8 cellular contexts compared by ENCODE assay signal in the genomic region with DNA sequence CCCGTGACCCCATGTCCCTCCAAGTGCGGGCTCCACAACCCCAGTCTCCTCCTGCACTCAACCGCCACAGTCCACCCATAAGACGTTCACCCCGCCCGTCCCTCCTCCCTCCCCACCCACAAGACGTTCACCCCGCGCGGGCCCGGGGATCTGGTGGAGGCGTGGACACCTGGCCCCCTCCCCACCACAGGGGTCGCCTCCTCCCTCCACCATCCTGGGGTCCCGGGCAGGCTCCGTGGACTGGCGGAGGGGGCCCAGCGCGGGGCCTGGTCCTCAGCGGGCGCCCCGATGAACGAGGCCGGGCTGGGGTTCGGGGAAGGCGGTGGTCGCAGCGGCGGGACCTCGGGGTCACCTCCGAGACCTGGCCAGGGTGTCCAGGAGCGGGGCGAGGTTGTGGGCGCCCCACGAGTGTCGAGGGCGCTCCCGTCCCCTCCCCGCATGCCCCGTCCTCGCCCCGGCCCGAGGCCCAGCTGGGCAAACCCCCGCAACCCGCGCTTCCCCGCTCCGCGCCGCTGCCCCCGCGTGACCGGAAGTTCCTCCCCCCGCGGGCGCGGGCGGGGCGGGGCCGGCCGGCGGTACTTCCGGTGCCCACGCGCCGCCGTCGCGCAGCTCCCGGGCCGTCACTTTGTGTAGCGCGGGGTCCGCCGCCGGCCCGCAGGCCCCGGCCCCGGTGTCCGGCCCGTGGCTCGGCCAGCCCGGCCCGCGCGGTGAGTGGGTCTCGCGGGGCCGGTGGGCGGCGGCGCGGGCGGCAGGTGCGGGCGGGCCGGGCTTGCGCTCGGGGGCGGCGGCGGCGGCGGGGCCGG. TPM values are rescaled to one million over a fixed set of nuclear protein-coding genes. Genes with fewer than 3 reads are reported as not detected.
DNase-seq lines count a peak whose midpoint lies in the region; ATAC-seq and TF ChIP-seq lines count a peak whose summit lies in the region.

A gene (plus strand): TSS at position 578 of the 803 bp plus-strand sequence. CDS start 5,092 bp downstream, outside the sequence.

- peak; percentile 82 for DNase-seq in H7
- peak; percentile 47 for DNase-seq in MM.1S
- DNase-seq in activated CD4-positive, alpha-beta T cell treated with anti-CD3 and anti-CD28 coated beads, Interleukin-2, amount 50 U/mL, for 4 hours = peak; percentile 34 to 36
- DNase-seq in effector CD4-positive, alpha-beta T cell = peak; percentile 52
- DNase-seq in memory B cell (ENCODE audit: low spot score in 2 of 2) = peak; percentile 73 to 78
- DNase-seq in stimulated activated CD4-positive, alpha-beta T cell treated with anti-CD3 and anti-CD28 coated beads, TNF-alpha, amount 100 ng/mL, for 48 hours (ENCODE audit: low read depth in 3 of 3) = peak in 2 of 3 donors; percentile 39 to 55
- DNase-seq in NCI-H446 treated with DMSO at 0.1 percent for 48 hours (lab: John Stamatoyannopoulos, UW) = no peak

- no peaks in the 10 kb centered on the region for H4K20me1 ChIP-seq in MM.1S (ENCODE audit: insufficient read depth, low read length)

- peaks cover 11% of the 10 kb centered on the region for H3K36me3 Mint-ChIP-seq in memory B cell

- TF ChIP-seq CTCF in GM12875 (IDR thresholded peaks at IDR 0.05; ENCODE audit: borderline replicate concordance, insufficient read depth, low read depth, low read length) (no peak), MM.1S (IDR thresholded peaks at IDR 0.05; ENCODE audit: low read length) (no peak)

- peaks cover 25% of the 10 kb centered on the region for H3K4me1 Mint-ChIP-seq in memory B cell

- H3F3A ChIP-seq in MM.1S (ENCODE audit: insufficient read depth, low read length) = no peaks in the 10 kb centered on the region

- H3K9me3 ChIP-seq in MM.1S (replicated peaks; ENCODE audit: insufficient read depth, low read length) = no peaks in the 10 kb centered on the region

- H3K27ac ChIP-seq in MM.1S (ENCODE audit: low read length) = no peak within 1 kb of the TSS

- no peaks in the 10 kb centered on the region for H3K4me1 ChIP-seq in MM.1S (ENCODE audit: low read length)

- peak within 1 kb of the TSS; percentile 74 for H3K9ac ChIP-seq in MM.1S (ENCODE audit: low read length)

- peak within 1 kb of the TSS; percentile 97 for H2AFZ ChIP-seq in MM.1S (ENCODE audit: low read length)

- H3K9me3 Mint-ChIP-seq in memory B cell = peaks cover 1% of the 10 kb centered on the region

- peak within 1 kb of the TSS; percentile 93 for H3K27ac Mint-ChIP-seq in memory B cell

- peak within 1 kb of the TSS; percentile 84 for H3K4me3 Mint-ChIP-seq in memory B cell

- no peaks in the 10 kb centered on the region; the same call in 1 of the 2 replicates for H3K36me3 ChIP-seq in H7 (replicated peaks; ENCODE audit: control insufficient read depth, insufficient read depth, low read length)
- no peaks in the 10 kb centered on the region; the same call in 1 of the 2 replicates for H3K36me3 ChIP-seq in MM.1S (replicated peaks; ENCODE audit: insufficient read depth, low read length)

- H3K4me3 ChIP-seq in GM12875 (ENCODE audit: low read depth, low read length) (peak within 1 kb of the TSS; percentile 81), H7 (ENCODE audit: insufficient read depth, low read depth, low read length) (peak within 1 kb of the TSS; percentile 77), MM.1S (ENCODE audit: low read length) (peak within 1 kb of the TSS; percentile 82)

- no peaks in the 10 kb centered on the region for H3K9me2 ChIP-seq in MM.1S (replicated peaks; ENCODE audit: insufficient read depth, low read length)

- H3K27me3 ChIP-seq in H7 (ENCODE audit: control insufficient read depth, insufficient read depth, low read length) (no peaks in the 10 kb centered on the region; the same call in 1 of the 2 replicates), MM.1S (replicated peaks; ENCODE audit: insufficient read depth, low read length) (no peaks in the 10 kb centered on the region)

- H3K27me3 Mint-ChIP-seq in memory B cell = no peaks in the 10 kb centered on the region

- peak; percentile 76 for ATAC-seq in memory B cell (ENCODE audit: low read depth)

- peaks cover 27% of the 10 kb centered on the region for H3K79me2 ChIP-seq in MM.1S (ENCODE audit: low read length)

- H3K4me2 ChIP-seq in MM.1S (ENCODE audit: low read depth, low read length) = peak within 1 kb of the TSS; percentile 94

RNA-seq across cellular contexts. Expression of the gene that starts here (rescaled TPM):
- 7.6 and 10.0 TPM in 2 replicates for total RNA-seq in H7 (2014; rRNA removed; shearing (Covaris generic))
